Comparison of ENCODE assay signal across 21 cellular contexts in the genomic region with DNA sequence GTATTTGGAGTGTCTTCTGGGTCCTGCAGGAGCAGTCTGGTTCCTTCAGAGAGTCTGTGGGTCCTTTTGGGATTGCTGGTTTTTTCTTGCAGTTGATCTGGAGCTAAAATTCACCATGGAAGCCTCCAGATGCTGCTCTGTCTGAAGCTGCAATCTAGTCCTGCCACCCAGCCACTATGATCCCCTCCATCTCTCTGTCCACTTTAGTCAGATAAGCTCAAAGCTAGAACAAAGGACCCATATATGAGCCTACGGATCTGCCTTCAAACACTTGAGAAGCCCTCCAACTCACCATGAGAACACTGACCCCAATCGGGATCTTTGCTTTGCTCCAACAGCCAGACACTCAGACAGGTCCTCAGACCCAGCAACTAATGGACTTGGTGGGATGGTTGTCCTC. TPM values are rescaled to one million over a fixed set of nuclear protein-coding genes. Genes with fewer than 3 reads are reported as not detected.
A peak's percentile ranks its signal among the peaks of the same experiment; 100 is the strongest.
DNase-seq lines count a peak whose midpoint lies in the region; ATAC-seq, FAIRE-seq and TF ChIP-seq lines count a peak whose summit lies in the region.
"Had no signal": no experiment of that assay in that cellular context is flagged by ENCODE, and none has a peak within 500 bp of the region (broad histone marks: within the 10 kb centered on the region; RNA-seq: fewer than 3 reads in every experiment).

No MANE protein-coding gene starts in this region.

- peak overlapping the region; percentile 71 for H3K9ac ChIP-seq in mucosa of stomach (ENCODE audit: low read length)

- no peaks in the 10 kb centered on the region for H3K27me3 ChIP-seq in mucosa of stomach (ENCODE audit: control insufficient read depth, insufficient read depth, low read length)
- H3K27me3 ChIP-seq: vagina had no signal

- no peak for ATAC-seq in activated naive CD8-positive, alpha-beta T cell treated with anti-CD3 and anti-CD28 coated beads, Interleukin-2, amount 50 U/mL, for 24 hours
- no peak for ATAC-seq in HG03457 (IDR thresholded peaks at IDR 0.05; ENCODE audit: unreplicated experiment)

- H3K9me3 Mint-ChIP-seq in activated naive CD8-positive, alpha-beta T cell treated with anti-CD3 and anti-CD28 coated beads, Interleukin-2, amount 50 U/mL, for 24 hours, result peaks cover 7% of the 10 kb centered on the region
- peaks cover 5% of the 10 kb centered on the region for H3K9me3 Mint-ChIP-seq in activated naive CD8-positive, alpha-beta T cell treated with anti-CD3 and anti-CD28 coated beads for 36 hours
- peaks cover 4% of the 10 kb centered on the region for H3K9me3 Mint-ChIP-seq in activated CD4-positive, alpha-beta memory T cell treated with anti-CD3 and anti-CD28 coated beads for 36 hours

- no peak for TF ChIP-seq CTCF in D721Med (IDR thresholded peaks at IDR 0.05; ENCODE audit: insufficient read depth, missing control alignments)

- H3K4me1 ChIP-seq in mucosa of stomach (ENCODE audit: control insufficient read depth, insufficient read depth, low read length), result peaks cover 38% of the 10 kb centered on the region
- H3K4me1 ChIP-seq: vagina had no signal

- H3K27ac Mint-ChIP-seq in activated naive CD8-positive, alpha-beta T cell treated with anti-CD3 and anti-CD28 coated beads, Interleukin-2, amount 50 U/mL, for 24 hours, result peak overlapping the region; percentile 64
- no peak overlapping the region for H3K27ac Mint-ChIP-seq in activated naive CD8-positive, alpha-beta T cell treated with anti-CD3 and anti-CD28 coated beads for 36 hours
- H3K27ac Mint-ChIP-seq in activated CD4-positive, alpha-beta memory T cell treated with anti-CD3 and anti-CD28 coated beads for 36 hours, result peak overlapping the region; percentile 25

- DNase-seq in activated naive CD8-positive, alpha-beta T cell treated with anti-CD3 and anti-CD28 coated beads, Interleukin-2, amount 50 U/mL, for 24 hours, result no peak
- no peak for DNase-seq in activated naive CD8-positive, alpha-beta T cell treated with anti-CD3 and anti-CD28 coated beads for 36 hours
- no peak for DNase-seq in activated CD4-positive, alpha-beta memory T cell treated with anti-CD3 and anti-CD28 coated beads for 36 hours
- DNase-seq in NCI-H2227 (lab: John Stamatoyannopoulos, UW; ENCODE audit: unreplicated experiment) (no peak), D721Med (ENCODE audit: insufficient read length, low spot score) (no peak), CD1c-positive myeloid dendritic cell (ENCODE audit: extremely low spot score) (no peak)
- DNase-seq: activated CD4-positive, alpha-beta T cell treated with anti-CD3 and anti-CD28 coated beads, Interleukin-2, amount 50 U/mL, for 48 hours; Karpas-422; NCI-H1105; NCI-H526; nephron progenitor cell; stimulated activated CD4-positive, alpha-beta T cell treated with anti-CD3 and anti-CD28 coated beads, Interleukin-4, amount 100 ng/mL, for 24 hours had no signal

- peaks cover 26% of the 10 kb centered on the region for H3K4me1 Mint-ChIP-seq in activated naive CD8-positive, alpha-beta T cell treated with anti-CD3 and anti-CD28 coated beads, Interleukin-2, amount 50 U/mL, for 24 hours
- H3K4me1 Mint-ChIP-seq in activated naive CD8-positive, alpha-beta T cell treated with anti-CD3 and anti-CD28 coated beads for 36 hours, result peaks cover 19% of the 10 kb centered on the region
- H3K4me1 Mint-ChIP-seq in activated CD4-positive, alpha-beta memory T cell treated with anti-CD3 and anti-CD28 coated beads for 36 hours (ENCODE audit: low read depth), result peaks cover 28% of the 10 kb centered on the region

- peaks cover 4% of the 10 kb centered on the region for H3K27me3 Mint-ChIP-seq in activated naive CD8-positive, alpha-beta T cell treated with anti-CD3 and anti-CD28 coated beads, Interleukin-2, amount 50 U/mL, for 24 hours
- H3K27me3 Mint-ChIP-seq in activated naive CD8-positive, alpha-beta T cell treated with anti-CD3 and anti-CD28 coated beads for 36 hours, result peaks cover 8% of the 10 kb centered on the region
- peaks cover 4% of the 10 kb centered on the region for H3K27me3 Mint-ChIP-seq in activated CD4-positive, alpha-beta memory T cell treated with anti-CD3 and anti-CD28 coated beads for 36 hours

- no peak for FAIRE-seq in D721Med (lab: Jason Lieb, UNC)
- FAIRE-seq: colon, endometrium, TTC549 had no signal

- no peaks in the 10 kb centered on the region for H3K36me3 ChIP-seq in mucosa of stomach (ENCODE audit: control insufficient read depth, insufficient read depth, low read length)
- H3K36me3 ChIP-seq: heart left ventricle, prostate gland, vagina had no signal

- POLR2A ChIA-PET in activated CD4-positive, alpha-beta memory T cell treated with anti-CD3 and anti-CD28 coated beads for 36 hours (lab: Charles Lee), result no interaction called here

- H3K36me3 Mint-ChIP-seq in activated naive CD8-positive, alpha-beta T cell treated with anti-CD3 and anti-CD28 coated beads, Interleukin-2, amount 50 U/mL, for 24 hours (ENCODE audit: low read depth), result no peaks in the 10 kb centered on the region
- no peaks in the 10 kb centered on the region for H3K36me3 Mint-ChIP-seq in activated naive CD8-positive, alpha-beta T cell treated with anti-CD3 and anti-CD28 coated beads for 36 hours
- peaks cover 4% of the 10 kb centered on the region for H3K36me3 Mint-ChIP-seq in activated CD4-positive, alpha-beta memory T cell treated with anti-CD3 and anti-CD28 coated beads for 36 hours

- CTCF ChIA-PET in activated CD4-positive, alpha-beta memory T cell treated with anti-CD3 and anti-CD28 coated beads for 36 hours (lab: Charles Lee), result interaction anchor here (2.8 kb wide), 1 partner anchor 182 kb away, joined by 19 read pairs; no protein-coding TSS in a partner anchor

- H3K9me3 ChIP-seq in mucosa of stomach (ENCODE audit: control insufficient read depth, low read length), result no peaks in the 10 kb centered on the region
- H3K9me3 ChIP-seq: heart left ventricle, prostate gland, vagina had no signal

- no peak overlapping the region for H3K4me3 Mint-ChIP-seq in activated naive CD8-positive, alpha-beta T cell treated with anti-CD3 and anti-CD28 coated beads, Interleukin-2, amount 50 U/mL, for 24 hours
- H3K4me3 Mint-ChIP-seq in activated naive CD8-positive, alpha-beta T cell treated with anti-CD3 and anti-CD28 coated beads for 36 hours, result no peak overlapping the region
- H3K4me3 Mint-ChIP-seq in activated CD4-positive, alpha-beta memory T cell treated with anti-CD3 and anti-CD28 coated beads for 36 hours, result no peak overlapping the region
- H3K4me3 Mint-ChIP-seq: brain, nephron progenitor cell had no signal

- intact Hi-C loops in activated CD4-positive, alpha-beta memory T cell treated with anti-CD3 and anti-CD28 coated beads for 36 hours (cut with micrococcal nuclease), result loop anchor here (5.0 kb wide), 2 partner anchors 49 to 174 kb away; no protein-coding TSS in a partner anchor

- no peak overlapping the region for H3K4me3 ChIP-seq in mucosa of stomach (ENCODE audit: low read length)

RNA-seq across cellular contexts. Expression of a gene that starts 0.6 kb away (rescaled TPM):
- total RNA-seq in activated naive CD8-positive, alpha-beta T cell treated with anti-CD3 and anti-CD28 coated beads for 36 hours, result 1 to 10 TPM; 1.5 to 1.8 TPM
- total RNA-seq in activated CD4-positive, alpha-beta memory T cell treated with anti-CD3 and anti-CD28 coated beads for 36 hours, result 1 to 10 TPM; 4.8 to 5.3 TPM

RNA-seq across cellular contexts. Expression of a gene that starts 50.6 kb away (rescaled TPM):
- 10 to 100 TPM; 15.4 to 16.1 TPM for total RNA-seq in activated naive CD8-positive, alpha-beta T cell treated with anti-CD3 and anti-CD28 coated beads for 36 hours
- 10 to 100 TPM; 18.9 to 19.1 TPM for total RNA-seq in activated CD4-positive, alpha-beta memory T cell treated with anti-CD3 and anti-CD28 coated beads for 36 hours
